ENCODE assay signal across 23 cellular contexts in the genomic region with DNA sequence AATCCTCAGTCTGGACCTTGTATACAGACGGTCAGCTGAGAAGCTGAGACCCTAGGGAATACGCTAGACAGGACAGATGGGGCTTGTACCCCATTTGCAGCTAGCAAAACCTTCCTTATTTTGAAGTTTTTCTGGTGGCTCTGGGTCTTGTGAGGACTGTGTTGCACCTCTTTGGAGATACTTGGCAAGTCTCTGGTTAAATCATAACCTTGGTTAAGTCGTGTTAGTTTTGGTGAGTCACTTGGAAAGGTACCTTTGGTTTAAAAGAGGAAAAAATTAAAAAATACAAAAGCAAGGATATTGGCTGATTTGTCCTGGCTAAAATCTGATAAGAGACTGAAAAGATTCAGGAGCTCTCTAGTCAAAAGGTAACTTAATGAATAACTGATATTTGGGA.
DNase-seq lines count a peak whose midpoint lies in the region; ATAC-seq and TF ChIP-seq lines count a peak whose summit lies in the region.
"Had no signal": no experiment of that assay in that cellular context is flagged by ENCODE, and none has a peak within 500 bp of the region (broad histone marks: within the 10 kb centered on the region; RNA-seq: fewer than 3 reads in every experiment).

No MANE protein-coding gene starts in this region.

- no peaks in the 10 kb centered on the region for H3F3A ChIP-seq in neural progenitor cell (ENCODE audit: low read depth)

- DNase-seq in ACHN (peak; percentile 23), glutamatergic neuron (no peak), neural progenitor cell (ENCODE audit: low spot score) (no peak), pons (ENCODE audit: low spot score) (no peak), NCI-H526 (lab: John Stamatoyannopoulos, UW) (no peak), mucosa of descending colon (no peak), NCI-H146 (lab: John Stamatoyannopoulos, UW) (no peak)
- DNase-seq: 8988T; CD4-positive, CD25-positive, alpha-beta regulatory T cell; DMS53; GM23248; HCEC 1CT; KBM-7; MV-4-11; NCI-H1105 treated with DMSO at 0.1 percent for 48 hours; NCI-H2029; NCI-H446 treated with DMSO at 0.1 percent for 48 hours; NCI-H526 treated with DMSO at 0.1 percent for 48 hours; SHP77 treated with DMSO at 0.1 percent for 48 hours had no signal

- peak overlapping the region; percentile 33 for H3K4me2 ChIP-seq in neural progenitor cell
- H3K4me2 ChIP-seq: BLaER1 had no signal

- peak overlapping the region; percentile 78 for H2AFZ ChIP-seq in neural progenitor cell (replicated peaks)
- H2AFZ ChIP-seq: GM23248 had no signal

- H3K27me3 ChIP-seq in HUES64 (ENCODE audit: insufficient read depth, low read length) (no peaks in the 10 kb centered on the region), neural progenitor cell (no peaks in the 10 kb centered on the region)
- H3K27me3 ChIP-seq: BLaER1 had no signal

- intact Hi-C loops in mucosa of descending colon (cut with DNase I, micrococcal nuclease) = no loop called here

- H3K36me3 Mint-ChIP-seq in glutamatergic neuron (ENCODE audit: unreplicated experiment) (no peaks in the 10 kb centered on the region), neural progenitor cell (no peaks in the 10 kb centered on the region)
- H3K36me3 Mint-ChIP-seq: CD4-positive, CD25-positive, alpha-beta regulatory T cell had no signal

- peak overlapping the region; percentile 35; the same call in 1 of the 2 replicates for H3K9ac ChIP-seq in HUES64 (ENCODE audit: low read depth, low read length)
- no peak overlapping the region for H3K9ac ChIP-seq in neural progenitor cell
- H3K9ac ChIP-seq: BLaER1, GM23248 had no signal

- no peak for TF ChIP-seq CTCF in glutamatergic neuron (IDR thresholded peaks at IDR 0.05; ENCODE audit: partially characterized antibody, unreplicated experiment)
- TF ChIP-seq CTCF in neural progenitor cell (IDR thresholded peaks at IDR 0.05) = no peak
- TF ChIP-seq CTCF in mucosa of descending colon (IDR thresholded peaks at IDR 0.05) = no peak

- no peaks in the 10 kb centered on the region for H4K20me1 ChIP-seq in neural progenitor cell (ENCODE audit: low read depth)
- H4K20me1 ChIP-seq: BLaER1 had no signal

- H3K4me1 Mint-ChIP-seq in glutamatergic neuron (ENCODE audit: low read depth, unreplicated experiment) (peaks cover 19% of the 10 kb centered on the region), neural progenitor cell (peaks cover 7% of the 10 kb centered on the region)
- H3K4me1 Mint-ChIP-seq: CD4-positive, CD25-positive, alpha-beta regulatory T cell had no signal

- H3K9me3 Mint-ChIP-seq in glutamatergic neuron (ENCODE audit: unreplicated experiment) = peaks cover 1% of the 10 kb centered on the region
- no peaks in the 10 kb centered on the region for H3K9me3 Mint-ChIP-seq in neural progenitor cell
- H3K9me3 Mint-ChIP-seq: CD4-positive, CD25-positive, alpha-beta regulatory T cell had no signal

- H3K4me1 ChIP-seq in HUES64 (ENCODE audit: insufficient read depth, low read length) (peaks cover 31% of the 10 kb centered on the region), neural progenitor cell (peaks cover 8% of the 10 kb centered on the region), mucosa of descending colon (ENCODE audit: low read depth) (no peaks in the 10 kb centered on the region)
- H3K4me1 ChIP-seq: BLaER1 had no signal

- H3K27me3 Mint-ChIP-seq in glutamatergic neuron (ENCODE audit: unreplicated experiment) (no peaks in the 10 kb centered on the region), neural progenitor cell (ENCODE audit: insufficient read depth, low read depth) (no peaks in the 10 kb centered on the region)

- H3K36me3 ChIP-seq in HUES64 (ENCODE audit: insufficient read depth, low read length) (no peaks in the 10 kb centered on the region), neural progenitor cell (no peaks in the 10 kb centered on the region), mucosa of descending colon (ENCODE audit: low read depth) (no peaks in the 10 kb centered on the region)
- H3K36me3 ChIP-seq: BLaER1 had no signal

- WGBS in HUES64 = 22% methylated on average over 3 of the region's 3 CpGs

- in situ Hi-C loops in ACHN (cut with HindIII; ENCODE audit: low pct_ligation_motif_present, low pct_unique_long_range_greater_than_20kb, low sequenced_read_pairs) = loop anchor here (25.0 kb wide), 1 partner anchor 111 kb away; no protein-coding TSS in a partner anchor

- H3K27ac Mint-ChIP-seq in glutamatergic neuron (ENCODE audit: unreplicated experiment) (peak overlapping the region; percentile 39), neural progenitor cell (no peak overlapping the region)

- no peak for ATAC-seq in mucosa of descending colon
- ATAC-seq: Panc1 had no signal

- no peaks in the 10 kb centered on the region for H3K79me2 ChIP-seq in neural progenitor cell (ENCODE audit: low read depth)

- peak overlapping the region; percentile 5 for H3K4me3 Mint-ChIP-seq in glutamatergic neuron (ENCODE audit: unreplicated experiment)
- no peak overlapping the region for H3K4me3 Mint-ChIP-seq in neural progenitor cell
- H3K4me3 Mint-ChIP-seq: CD4-positive, CD25-positive, alpha-beta regulatory T cell had no signal

- H3K9me3 ChIP-seq in HUES64 (ENCODE audit: insufficient read depth, low read depth, low read length) (no peaks in the 10 kb centered on the region), neural progenitor cell (ENCODE audit: low read depth) (no peaks in the 10 kb centered on the region), mucosa of descending colon (no peaks in the 10 kb centered on the region)
- H3K9me3 ChIP-seq: BLaER1 had no signal

- H3K27ac ChIP-seq in HUES64 (ENCODE audit: low read depth, low read length) (peak overlapping the region; percentile 90), neural progenitor cell (no peak overlapping the region)
- H3K27ac ChIP-seq: BLaER1, GM23248, RWPE1 had no signal

- H3K4me3 ChIP-seq in HUES64 (ENCODE audit: low read length) = peak overlapping the region; percentile 5; the same call in 1 of the 2 replicates
- H3K4me3 ChIP-seq in neural progenitor cell = no peak overlapping the region
- H3K4me3 ChIP-seq in mucosa of descending colon = no peak overlapping the region
- H3K4me3 ChIP-seq: BLaER1, GM23248 had no signal
